In the genomic region with DNA sequence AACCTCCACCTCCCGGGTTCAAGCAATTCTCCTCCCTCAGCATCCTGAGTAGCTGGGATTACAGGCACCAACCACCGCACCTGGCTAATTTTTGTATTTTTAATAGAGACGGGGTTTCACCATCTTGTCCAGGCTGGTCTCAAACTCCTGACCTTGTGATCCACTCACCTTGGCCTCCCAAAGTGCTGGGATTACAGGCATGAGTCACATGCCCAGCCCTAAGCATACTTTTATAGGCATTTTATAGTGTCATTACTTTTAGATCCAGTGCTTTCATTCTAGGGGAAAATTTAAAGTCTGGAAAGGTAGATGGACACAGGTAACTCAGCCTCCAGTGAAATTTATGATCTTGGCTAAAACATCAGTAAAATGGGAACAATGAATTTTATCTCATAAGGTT, we compare ENCODE assay signal across 2 cellular contexts. TPM values are rescaled to one million over a fixed set of nuclear protein-coding genes. Genes with fewer than 3 reads are reported as not detected.
"Had no signal": no experiment of that assay in that cellular context is flagged by ENCODE, and none has a peak within 500 bp of the region (broad histone marks: within the 10 kb centered on the region; RNA-seq: fewer than 3 reads in every experiment).

No MANE protein-coding gene starts in this region.

RNA-seq across cellular contexts. Expression of gene HNMT, which starts 7.0 kb away (rescaled TPM):
- total RNA-seq: G401, GM12878 had no signal
- polyA plus RNA-seq: GM12878 had no signal
